Comparison of ENCODE assay signal across 1 cellular context in the genomic region with DNA sequence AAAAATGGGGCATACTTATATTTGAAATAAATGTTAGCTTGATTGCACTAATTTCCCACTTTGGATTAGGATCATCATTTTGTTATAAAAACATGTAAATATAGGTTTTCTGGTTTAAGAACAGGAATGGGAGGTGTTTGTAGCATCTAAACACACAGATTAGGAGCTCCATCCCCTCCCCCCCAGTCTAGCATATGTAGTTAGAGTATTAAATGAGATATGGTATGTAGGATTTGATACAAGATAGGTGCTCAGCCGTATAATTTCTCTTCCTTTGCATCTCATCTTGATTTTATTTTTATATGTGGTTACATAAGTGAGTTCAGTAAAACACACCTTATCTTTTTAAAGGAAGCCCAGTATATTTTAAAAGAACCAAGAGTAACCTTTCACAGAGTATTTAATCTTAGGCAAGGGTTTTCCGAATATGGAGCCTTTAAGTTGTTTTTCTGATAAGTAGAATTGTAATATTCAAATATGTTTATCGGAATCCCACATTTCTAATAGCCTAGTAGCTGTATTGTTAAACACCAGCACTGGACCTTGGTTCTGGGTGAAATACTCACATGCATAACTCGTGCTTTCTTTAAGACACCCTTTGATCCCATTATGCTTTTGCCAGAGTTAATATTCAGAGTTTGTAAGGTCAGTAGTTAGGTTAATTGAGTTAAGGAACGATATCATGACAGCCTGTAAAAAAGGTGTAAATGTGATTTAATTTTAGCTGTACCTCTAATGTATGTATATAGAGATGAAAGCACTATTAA.
TF ChIP-seq lines count a peak whose summit lies in the region.

No MANE protein-coding gene starts in this region.

TF ChIP-seq in GM12878, 131 proteins besides CTCF, POLR2A, EP300 and RAD21 (continued from another document):
- TF ChIP-seq CUX1 (IDR thresholded peaks at IDR 0.05; ENCODE audit: insufficient replicate concordance, low read depth, low read length): no peak
- TF ChIP-seq SUPT20H (IDR thresholded peaks at IDR 0.05; ENCODE audit: borderline replicate concordance, control insufficient read depth, low read depth, low read length): no peak
- no peak for TF ChIP-seq TCF3 (IDR thresholded peaks at IDR 0.05; ENCODE audit: borderline replicate concordance, insufficient read depth, low read depth, low read length)
- TF ChIP-seq PKNOX1 (IDR thresholded peaks at IDR 0.05): no peak
- no peak for TF ChIP-seq RUNX3 (IDR thresholded peaks at IDR 0.05; ENCODE audit: low read length)
- TF ChIP-seq, protein P1, sequence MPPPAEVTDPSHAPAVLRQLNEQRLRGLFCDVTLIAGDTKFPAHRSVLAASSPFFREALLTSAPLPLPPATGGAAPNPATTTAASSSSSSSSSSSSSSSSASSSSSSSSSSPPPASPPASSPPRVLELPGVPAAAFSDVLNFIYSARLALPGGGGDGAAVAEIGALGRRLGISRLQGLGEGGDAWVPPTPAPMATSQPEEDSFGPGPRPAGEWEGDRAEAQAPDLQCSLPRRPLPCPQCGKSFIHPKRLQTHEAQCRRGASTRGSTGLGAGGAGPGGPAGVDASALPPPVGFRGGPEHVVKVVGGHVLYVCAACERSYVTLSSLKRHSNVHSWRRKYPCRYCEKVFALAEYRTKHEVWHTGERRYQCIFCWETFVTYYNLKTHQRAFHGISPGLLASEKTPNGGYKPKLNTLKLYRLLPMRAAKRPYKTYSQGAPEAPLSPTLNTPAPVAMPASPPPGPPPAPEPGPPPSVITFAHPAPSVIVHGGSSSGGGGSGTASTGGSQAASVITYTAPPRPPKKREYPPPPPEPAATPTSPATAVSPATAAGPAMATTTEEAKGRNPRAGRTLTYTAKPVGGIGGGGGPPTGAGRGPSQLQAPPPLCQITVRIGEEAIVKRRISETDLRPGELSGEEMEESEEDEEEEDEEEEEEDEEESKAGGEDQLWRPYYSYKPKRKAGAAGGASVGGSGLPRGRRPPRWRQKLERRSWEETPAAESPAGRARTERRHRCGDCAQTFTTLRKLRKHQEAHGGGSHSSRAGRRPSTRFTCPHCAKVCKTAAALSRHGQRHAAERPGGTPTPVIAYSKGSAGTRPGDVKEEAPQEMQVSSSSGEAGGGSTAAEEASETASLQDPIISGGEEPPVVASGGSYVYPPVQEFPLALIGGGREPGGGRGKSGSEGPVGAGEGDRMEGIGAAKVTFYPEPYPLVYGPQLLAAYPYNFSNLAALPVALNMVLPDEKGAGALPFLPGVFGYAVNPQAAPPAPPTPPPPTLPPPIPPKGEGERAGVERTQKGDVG (CRISPR knock-in tag; IDR thresholded peaks at IDR 0.05): no peak
- no peak for TF ChIP-seq CBX5 (IDR thresholded peaks at IDR 0.05; ENCODE audit: low read depth)
